Comparison of ENCODE assay signal across 19 cellular contexts in genomic region chr2:46018773-46019593, GRCh38.
DNase-seq lines count a peak whose midpoint lies in the region; ATAC-seq and TF ChIP-seq lines count a peak whose summit lies in the region.
"Had no signal": no experiment of that assay in that cellular context is flagged by ENCODE, and none has a peak within 500 bp of the region (broad histone marks: within the 10 kb centered on the region; RNA-seq: fewer than 3 reads in every experiment).

No MANE protein-coding gene starts in this region.

- no TSS peak for BruUV-seq in Caco-2 (replicated peaks; lab: Mats Ljungman, UMichigan)

- no peaks in the 10 kb centered on the region for H3K9me3 ChIP-seq in right lobe of liver
- no peaks in the 10 kb centered on the region for H3K9me3 ChIP-seq in Caco-2
- H3K9me3 ChIP-seq: body of pancreas, Peyer's patch, prostate gland, SJCRH30 had no signal

- H3K36me3 ChIP-seq in right lobe of liver (no peaks in the 10 kb centered on the region), Caco-2 (ENCODE audit: control insufficient read depth, insufficient read depth, low read length) (no peaks in the 10 kb centered on the region)
- H3K36me3 ChIP-seq: prostate gland, SJCRH30 had no signal

- no peaks in the 10 kb centered on the region for H3K27me3 Mint-ChIP-seq in activated naive CD8-positive, alpha-beta T cell treated with anti-CD3 and anti-CD28 coated beads, Interleukin-2, amount 10 ng/mL, durations not matched to agents 7 days and 5 days
- no peaks in the 10 kb centered on the region for H3K27me3 Mint-ChIP-seq in activated naive CD8-positive, alpha-beta T cell treated with anti-CD3 and anti-CD28 coated beads for 36 hours
- no peaks in the 10 kb centered on the region for H3K27me3 Mint-ChIP-seq in activated T-helper 1 cell treated with anti-CD3 and anti-CD28 coated beads, Interleukin-12 subunit alpha, Interleukin-12 subunit beta, Interleukin-2, Interleukin-4 antibody, amounts not matched to agents 30 ng/mL and 10 ng/mL and 1 ng/mL, durations not matched to agents 14 hours and 24 hours and 36 hours (ENCODE audit: insufficient read depth)
- no peaks in the 10 kb centered on the region for H3K27me3 Mint-ChIP-seq in Caco-2 (ENCODE audit: insufficient read depth, unreplicated experiment)
- H3K27me3 Mint-ChIP-seq: CD4-positive, alpha-beta memory T cell; type B pancreatic cell had no signal

- H3K4me1 ChIP-seq in right lobe of liver (peaks cover 0 to 19% (median 7%) of the 10 kb centered on the region in 4 donors), Caco-2 (no peaks in the 10 kb centered on the region)
- H3K4me1 ChIP-seq: body of pancreas, Peyer's patch, prostate gland had no signal

- H3K27me3 ChIP-seq in right lobe of liver (no peaks in the 10 kb centered on the region), Caco-2 (replicated peaks; ENCODE audit: control insufficient read depth, insufficient read depth, low read length) (no peaks in the 10 kb centered on the region)
- H3K27me3 ChIP-seq: body of pancreas, Peyer's patch, SJCRH30 had no signal

- TF ChIP-seq CTCF in right lobe of liver (IDR thresholded peaks at IDR 0.05) (peak in 2 of 4 donors; percentile 26 to 27), Caco-2 (IDR thresholded peaks at IDR 0.05; ENCODE audit: insufficient read depth in 1 of 2, low read depth in 1 of 2, low read length in 1 of 2, severe bottlenecking in 1 of 2, unreplicated experiment in 1 of 2) (no peak)

- peaks cover 22% of the 10 kb centered on the region for H3K4me1 Mint-ChIP-seq in activated naive CD8-positive, alpha-beta T cell treated with anti-CD3 and anti-CD28 coated beads, Interleukin-2, amount 10 ng/mL, durations not matched to agents 7 days and 5 days
- no peaks in the 10 kb centered on the region for H3K4me1 Mint-ChIP-seq in activated naive CD8-positive, alpha-beta T cell treated with anti-CD3 and anti-CD28 coated beads for 36 hours
- H3K4me1 Mint-ChIP-seq in activated T-helper 1 cell treated with anti-CD3 and anti-CD28 coated beads, Interleukin-12 subunit alpha, Interleukin-12 subunit beta, Interleukin-2, Interleukin-4 antibody, amounts not matched to agents 30 ng/mL and 10 ng/mL and 1 ng/mL, durations not matched to agents 14 hours and 24 hours and 36 hours (ENCODE audit: low read depth) = peaks cover 50% of the 10 kb centered on the region
- H3K4me1 Mint-ChIP-seq in Caco-2 (ENCODE audit: low read depth, unreplicated experiment) = no peaks in the 10 kb centered on the region

- peak; percentile 35 for DNase-seq in activated naive CD8-positive, alpha-beta T cell treated with anti-CD3 and anti-CD28 coated beads, Interleukin-2, amount 10 ng/mL, durations not matched to agents 7 days and 5 days
- DNase-seq in activated naive CD8-positive, alpha-beta T cell treated with anti-CD3 and anti-CD28 coated beads for 36 hours = no peak
- peak; percentile 5 for DNase-seq in NCI-H1092 treated with DMSO at 0.1 percent for 48 hours (lab: John Stamatoyannopoulos, UW)
- DNase-seq in activated T-helper 1 cell treated with anti-CD3 and anti-CD28 coated beads, Interleukin-12 subunit alpha, Interleukin-12 subunit beta, Interleukin-2, Interleukin-4 antibody, amounts not matched to agents 30 ng/mL and 10 ng/mL and 1 ng/mL, durations not matched to agents 14 hours and 24 hours and 36 hours (ENCODE audit: low spot score) = no peak
- DNase-seq in right lobe of liver = no peak
- DNase-seq in ACHN = no peak
- no peak for DNase-seq in Caco-2
- DNase-seq: activated CD8-positive, alpha-beta memory T cell treated with anti-CD3 and anti-CD28 coated beads for 24 hours; activated effector memory CD4-positive, alpha-beta T cell treated with Interleukin-2 at 50 U/mL for 16 hours; body of pancreas; CD4-positive, alpha-beta memory T cell; DMS 273 treated with DMSO at 0.1 percent for 48 hours; NCI-H1436; NCI-H510A treated with DMSO at 0.1 percent for 48 hours; Peyer's patch; SJCRH30; stimulated activated CD8-positive, alpha-beta memory T cell treated with anti-CD3 and anti-CD28 coated beads, Interleukin-4, amount 100 ng/mL, for 48 hours had no signal

- H3K4me3 Mint-ChIP-seq in activated naive CD8-positive, alpha-beta T cell treated with anti-CD3 and anti-CD28 coated beads, Interleukin-2, amount 10 ng/mL, durations not matched to agents 7 days and 5 days = peak overlapping the region; percentile 58
- H3K4me3 Mint-ChIP-seq in activated naive CD8-positive, alpha-beta T cell treated with anti-CD3 and anti-CD28 coated beads for 36 hours = no peak overlapping the region
- peak overlapping the region; percentile 34 for H3K4me3 Mint-ChIP-seq in activated T-helper 1 cell treated with anti-CD3 and anti-CD28 coated beads, Interleukin-12 subunit alpha, Interleukin-12 subunit beta, Interleukin-2, Interleukin-4 antibody, amounts not matched to agents 30 ng/mL and 10 ng/mL and 1 ng/mL, durations not matched to agents 14 hours and 24 hours and 36 hours
- no peak overlapping the region for H3K4me3 Mint-ChIP-seq in Caco-2 (ENCODE audit: unreplicated experiment)
- H3K4me3 Mint-ChIP-seq: CD4-positive, alpha-beta memory T cell; type B pancreatic cell had no signal

- POLR2A ChIA-PET in activated naive CD8-positive, alpha-beta T cell treated with anti-CD3 and anti-CD28 coated beads, Interleukin-2, amount 10 ng/mL, durations not matched to agents 7 days and 5 days (lab: Charles Lee) = interaction anchor here (0.6 kb wide), 1 partner anchor 65 kb away, joined by 5 read pairs; no protein-coding TSS in a partner anchor
- POLR2A ChIA-PET in Caco-2 (lab: Charles Lee) = no interaction called here

- H3K36me3 Mint-ChIP-seq in activated naive CD8-positive, alpha-beta T cell treated with anti-CD3 and anti-CD28 coated beads, Interleukin-2, amount 10 ng/mL, durations not matched to agents 7 days and 5 days = peaks cover 13% of the 10 kb centered on the region
- no peaks in the 10 kb centered on the region for H3K36me3 Mint-ChIP-seq in activated naive CD8-positive, alpha-beta T cell treated with anti-CD3 and anti-CD28 coated beads for 36 hours
- peaks cover 6% of the 10 kb centered on the region for H3K36me3 Mint-ChIP-seq in activated T-helper 1 cell treated with anti-CD3 and anti-CD28 coated beads, Interleukin-12 subunit alpha, Interleukin-12 subunit beta, Interleukin-2, Interleukin-4 antibody, amounts not matched to agents 30 ng/mL and 10 ng/mL and 1 ng/mL, durations not matched to agents 14 hours and 24 hours and 36 hours (ENCODE audit: low read depth)
- H3K36me3 Mint-ChIP-seq in Caco-2 (ENCODE audit: insufficient read depth, unreplicated experiment) = peaks cover 4% of the 10 kb centered on the region

- peak overlapping the region; percentile 87 for H3K27ac Mint-ChIP-seq in activated naive CD8-positive, alpha-beta T cell treated with anti-CD3 and anti-CD28 coated beads, Interleukin-2, amount 10 ng/mL, durations not matched to agents 7 days and 5 days
- no peak overlapping the region for H3K27ac Mint-ChIP-seq in activated naive CD8-positive, alpha-beta T cell treated with anti-CD3 and anti-CD28 coated beads for 36 hours
- peak overlapping the region; percentile 75 for H3K27ac Mint-ChIP-seq in activated T-helper 1 cell treated with anti-CD3 and anti-CD28 coated beads, Interleukin-12 subunit alpha, Interleukin-12 subunit beta, Interleukin-2, Interleukin-4 antibody, amounts not matched to agents 30 ng/mL and 10 ng/mL and 1 ng/mL, durations not matched to agents 14 hours and 24 hours and 36 hours
- no peak overlapping the region for H3K27ac Mint-ChIP-seq in Caco-2 (ENCODE audit: unreplicated experiment)
- H3K27ac Mint-ChIP-seq: CD4-positive, alpha-beta memory T cell; type B pancreatic cell had no signal

- 37% methylated on average over 10 of the region's 10 CpGs for WGBS in right lobe of liver (ENCODE audit: insufficient coverage, low coverage, low lambda C conversion rate, missing lambda C conversion rate)

- CTCF ChIA-PET in Caco-2 (lab: Charles Lee) = interaction anchor here (0.8 kb wide), 1 partner anchor 26 kb away, joined by 3 read pairs; no protein-coding TSS in a partner anchor

- peak overlapping the region in 1 of 3 donors; percentile 51 for H3K27ac ChIP-seq in right lobe of liver
- H3K27ac ChIP-seq: body of pancreas, Peyer's patch, prostate gland, SJCRH30 had no signal

- H3K9me3 Mint-ChIP-seq in activated naive CD8-positive, alpha-beta T cell treated with anti-CD3 and anti-CD28 coated beads, Interleukin-2, amount 10 ng/mL, durations not matched to agents 7 days and 5 days = peaks cover 1% of the 10 kb centered on the region
- no peaks in the 10 kb centered on the region for H3K9me3 Mint-ChIP-seq in activated naive CD8-positive, alpha-beta T cell treated with anti-CD3 and anti-CD28 coated beads for 36 hours
- no peaks in the 10 kb centered on the region for H3K9me3 Mint-ChIP-seq in activated T-helper 1 cell treated with anti-CD3 and anti-CD28 coated beads, Interleukin-12 subunit alpha, Interleukin-12 subunit beta, Interleukin-2, Interleukin-4 antibody, amounts not matched to agents 30 ng/mL and 10 ng/mL and 1 ng/mL, durations not matched to agents 14 hours and 24 hours and 36 hours
- no peaks in the 10 kb centered on the region for H3K9me3 Mint-ChIP-seq in Caco-2 (ENCODE audit: unreplicated experiment)
- H3K9me3 Mint-ChIP-seq: CD4-positive, alpha-beta memory T cell had no signal

- no peak overlapping the region for H3K4me3 ChIP-seq in right lobe of liver
- H3K4me3 ChIP-seq in Caco-2 (ENCODE audit: low read depth, low read length) = no peak overlapping the region
- H3K4me3 ChIP-seq: body of pancreas, Peyer's patch, prostate gland, SJCRH30 had no signal

- intact Hi-C loops in activated T-helper 1 cell treated with anti-CD3 and anti-CD28 coated beads, Interleukin-12 subunit alpha, Interleukin-12 subunit beta, Interleukin-2, Interleukin-4 antibody, amounts not matched to agents 30 ng/mL and 10 ng/mL and 1 ng/mL, durations not matched to agents 14 hours and 24 hours and 36 hours (cut with micrococcal nuclease) = loop anchor here (1.0 to 2.0 kb wide), 2 partner anchors 14 to 221 kb away; no protein-coding TSS in a partner anchor
- intact Hi-C loops in right lobe of liver (cut with DNase I) (loop anchor here in 1 of 2 donors (10.0 kb wide), 1 partner anchor 346 kb away; no protein-coding TSS in a partner anchor), Caco-2 (cut with micrococcal nuclease; ENCODE audit: unreplicated experiment) (no loop called here)

- no peak for TF ChIP-seq POLR2A in right lobe of liver (IDR thresholded peaks at IDR 0.05)

- in situ Hi-C loops in ACHN (cut with HindIII; ENCODE audit: low pct_ligation_motif_present, low pct_unique_long_range_greater_than_20kb, low sequenced_read_pairs) = no loop called here

- ATAC-seq in activated naive CD8-positive, alpha-beta T cell treated with anti-CD3 and anti-CD28 coated beads, Interleukin-2, amount 10 ng/mL, durations not matched to agents 7 days and 5 days (ENCODE audit: low read depth) = peak; percentile 58
- ATAC-seq in right lobe of liver = peak; percentile 77 to 88 (median 82)
- ATAC-seq: body of pancreas had no signal

Comparison
In these comparisons a context has a peak if more than half of its experiments do, and no peak if none do; other contexts are left out.
1. DNase-seq: peak in activated naive CD8-positive, alpha-beta T cell treated with anti-CD3 and anti-CD28 coated beads, Interleukin-2, amount 10 ng/mL, durations not matched to agents 7 days and 5 days (single experiment) and NCI-H1092 treated with DMSO at 0.1 percent for 48 hours (single experiment); none in activated naive CD8-positive, alpha-beta T cell treated with anti-CD3 and anti-CD28 coated beads for 36 hours (single experiment), activated T-helper 1 cell treated with anti-CD3 and anti-CD28 coated beads, Interleukin-12 subunit alpha, Interleukin-12 subunit beta, Interleukin-2, Interleukin-4 antibody, amounts not matched to agents 30 ng/mL and 10 ng/mL and 1 ng/mL, durations not matched to agents 14 hours and 24 hours and 36 hours (single experiment), right lobe of liver (0 of 3), ACHN (single experiment) and Caco-2 (0 of 2).
2. H3K27ac Mint-ChIP-seq: peak in activated naive CD8-positive, alpha-beta T cell treated with anti-CD3 and anti-CD28 coated beads, Interleukin-2, amount 10 ng/mL, durations not matched to agents 7 days and 5 days (single experiment) and activated T-helper 1 cell treated with anti-CD3 and anti-CD28 coated beads, Interleukin-12 subunit alpha, Interleukin-12 subunit beta, Interleukin-2, Interleukin-4 antibody, amounts not matched to agents 30 ng/mL and 10 ng/mL and 1 ng/mL, durations not matched to agents 14 hours and 24 hours and 36 hours (single experiment); none in activated naive CD8-positive, alpha-beta T cell treated with anti-CD3 and anti-CD28 coated beads for 36 hours (single experiment) and Caco-2 (single experiment).
3. H3K4me3 Mint-ChIP-seq: peak in activated naive CD8-positive, alpha-beta T cell treated with anti-CD3 and anti-CD28 coated beads, Interleukin-2, amount 10 ng/mL, durations not matched to agents 7 days and 5 days (single experiment) and activated T-helper 1 cell treated with anti-CD3 and anti-CD28 coated beads, Interleukin-12 subunit alpha, Interleukin-12 subunit beta, Interleukin-2, Interleukin-4 antibody, amounts not matched to agents 30 ng/mL and 10 ng/mL and 1 ng/mL, durations not matched to agents 14 hours and 24 hours and 36 hours (single experiment); none in activated naive CD8-positive, alpha-beta T cell treated with anti-CD3 and anti-CD28 coated beads for 36 hours (single experiment) and Caco-2 (single experiment).